In the genomic region with DNA sequence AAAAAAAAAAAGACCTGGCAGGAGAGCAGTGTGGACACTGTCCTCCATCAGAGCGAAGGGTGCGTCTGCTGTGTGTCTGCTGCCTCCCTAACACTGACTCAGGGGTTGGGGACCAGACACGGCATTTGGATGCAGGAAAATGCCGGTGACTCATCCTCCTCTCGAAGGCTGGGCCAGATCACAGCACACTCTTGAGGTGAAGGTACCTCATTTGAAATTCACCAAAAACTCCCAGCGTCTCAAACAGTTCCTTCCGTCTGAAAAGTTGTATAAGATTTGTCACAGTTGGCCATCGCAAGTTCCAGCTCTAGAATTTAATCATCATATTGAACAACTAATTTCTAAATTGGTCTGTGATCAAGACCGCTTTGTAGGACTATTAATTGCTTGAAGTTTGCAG, we compare ENCODE assay signal across 11 cellular contexts.
DNase-seq lines count a peak whose midpoint lies in the region; ATAC-seq and TF ChIP-seq lines count a peak whose summit lies in the region.
"Had no signal": no experiment of that assay in that cellular context is flagged by ENCODE, and none has a peak within 500 bp of the region (broad histone marks: within the 10 kb centered on the region; RNA-seq: fewer than 3 reads in every experiment).

No MANE protein-coding gene starts in this region.

- DNase-seq in AG20443 (ENCODE audit: low spot score) (peak; percentile 57), islet precursor cell (peak; percentile 93), trophoblast cell (no peak), NCI-H345 treated with DMSO at 0.1 percent for 48 hours (lab: John Stamatoyannopoulos, UW; ENCODE audit: unreplicated experiment) (no peak), hypothalamus (lab: John Stamatoyannopoulos, UW) (no peak)
- no peak for DNase-seq in activated T-helper 1 cell treated with anti-CD3 and anti-CD28 coated beads, Interleukin-12 subunit alpha, Interleukin-12 subunit beta, Interleukin-2, Interleukin-4 antibody, amounts not matched to agents 30 ng/mL and 10 ng/mL and 1 ng/mL, durations not matched to agents 14 hours and 24 hours and 36 hours (ENCODE audit: low spot score)
- DNase-seq: NCI-H226, small intestine had no signal

- H3K9me3 ChIP-seq in trophoblast cell (ENCODE audit: insufficient read depth, low read depth, low read length) = peaks cover 6% of the 10 kb centered on the region

- no peaks in the 10 kb centered on the region for H3K9me3 Mint-ChIP-seq in activated T-helper 1 cell treated with anti-CD3 and anti-CD28 coated beads, Interleukin-12 subunit alpha, Interleukin-12 subunit beta, Interleukin-2, Interleukin-4 antibody, amounts not matched to agents 30 ng/mL and 10 ng/mL and 1 ng/mL, durations not matched to agents 14 hours and 24 hours and 36 hours

- H3K14ac ChIP-seq in trophoblast cell (ENCODE audit: low read length) = no peak overlapping the region

- H3K79me1 ChIP-seq in trophoblast cell (ENCODE audit: low read length) = no peaks in the 10 kb centered on the region

- no peak overlapping the region for H2AK5ac ChIP-seq in trophoblast cell (ENCODE audit: low read length)

- no peak overlapping the region for H4K91ac ChIP-seq in trophoblast cell (ENCODE audit: low read depth, low read length)

- H3K27me3 Mint-ChIP-seq in activated T-helper 1 cell treated with anti-CD3 and anti-CD28 coated beads, Interleukin-12 subunit alpha, Interleukin-12 subunit beta, Interleukin-2, Interleukin-4 antibody, amounts not matched to agents 30 ng/mL and 10 ng/mL and 1 ng/mL, durations not matched to agents 14 hours and 24 hours and 36 hours (ENCODE audit: insufficient read depth) = no peaks in the 10 kb centered on the region
- H3K27me3 Mint-ChIP-seq: brain had no signal

- no peaks in the 10 kb centered on the region for H3K36me3 Mint-ChIP-seq in activated T-helper 1 cell treated with anti-CD3 and anti-CD28 coated beads, Interleukin-12 subunit alpha, Interleukin-12 subunit beta, Interleukin-2, Interleukin-4 antibody, amounts not matched to agents 30 ng/mL and 10 ng/mL and 1 ng/mL, durations not matched to agents 14 hours and 24 hours and 36 hours (ENCODE audit: low read depth)
- H3K36me3 Mint-ChIP-seq: brain had no signal

- ATAC-seq in HG02798 (IDR thresholded peaks at IDR 0.05; ENCODE audit: poor library complexity, unreplicated experiment) (peak; percentile 33), GM18505 (IDR thresholded peaks at IDR 0.05; ENCODE audit: unreplicated experiment) (no peak)

- no peaks in the 10 kb centered on the region for H3K4me1 ChIP-seq in trophoblast cell (ENCODE audit: control insufficient read depth in 1 of 2, insufficient read depth in 2 of 2, low read length in 2 of 2)

- H2AFZ ChIP-seq in trophoblast cell (ENCODE audit: insufficient read depth, low read length, poor library complexity) = no peak overlapping the region

- no peak overlapping the region for H2BK12ac ChIP-seq in trophoblast cell (ENCODE audit: low read length)

- no peak overlapping the region for H2BK5ac ChIP-seq in trophoblast cell (ENCODE audit: low read depth, low read length, poor library complexity)

- H3K27ac ChIP-seq in trophoblast cell (ENCODE audit: low read depth, low read length) = no peak overlapping the region

- no peak overlapping the region for H3K4me2 ChIP-seq in trophoblast cell (ENCODE audit: low read length)

- no peak overlapping the region for H3K23ac ChIP-seq in trophoblast cell (ENCODE audit: low read length)

- H3K4ac ChIP-seq in trophoblast cell (ENCODE audit: low read depth, low read length) = no peak overlapping the region

- peak overlapping the region; percentile 1 for H3K4me3 Mint-ChIP-seq in activated T-helper 1 cell treated with anti-CD3 and anti-CD28 coated beads, Interleukin-12 subunit alpha, Interleukin-12 subunit beta, Interleukin-2, Interleukin-4 antibody, amounts not matched to agents 30 ng/mL and 10 ng/mL and 1 ng/mL, durations not matched to agents 14 hours and 24 hours and 36 hours
- H3K4me3 Mint-ChIP-seq: brain had no signal

- intact Hi-C loops in activated T-helper 1 cell treated with anti-CD3 and anti-CD28 coated beads, Interleukin-12 subunit alpha, Interleukin-12 subunit beta, Interleukin-2, Interleukin-4 antibody, amounts not matched to agents 30 ng/mL and 10 ng/mL and 1 ng/mL, durations not matched to agents 14 hours and 24 hours and 36 hours (cut with micrococcal nuclease) = loop anchor here (1.0 kb wide), 1 partner anchor 10 kb away; no protein-coding TSS in a partner anchor

- no peaks in the 10 kb centered on the region for H3K36me3 ChIP-seq in trophoblast cell (ENCODE audit: control insufficient read depth in 1 of 2, insufficient read depth in 2 of 2, low read length in 2 of 2)

- no peak overlapping the region for H3K4me3 ChIP-seq in trophoblast cell (ENCODE audit: low read depth, low read length)

- no peak overlapping the region for H4K8ac ChIP-seq in trophoblast cell (ENCODE audit: low read depth, low read length)

- no peak overlapping the region for H3K9ac ChIP-seq in trophoblast cell (ENCODE audit: low read length)

- no peak overlapping the region for H3K18ac ChIP-seq in trophoblast cell (ENCODE audit: low read length)

- H3K4me1 Mint-ChIP-seq in activated T-helper 1 cell treated with anti-CD3 and anti-CD28 coated beads, Interleukin-12 subunit alpha, Interleukin-12 subunit beta, Interleukin-2, Interleukin-4 antibody, amounts not matched to agents 30 ng/mL and 10 ng/mL and 1 ng/mL, durations not matched to agents 14 hours and 24 hours and 36 hours (ENCODE audit: low read depth) = peaks cover 56% of the 10 kb centered on the region

- H4K12ac ChIP-seq in trophoblast cell (ENCODE audit: low read depth, low read length) = no peak overlapping the region

- no peaks in the 10 kb centered on the region for H3K27me3 ChIP-seq in trophoblast cell (ENCODE audit: insufficient read depth, low read length)

- no peak overlapping the region for H2BK120ac ChIP-seq in trophoblast cell (ENCODE audit: insufficient read depth, low read length, poor library complexity)

- H3K27ac Mint-ChIP-seq in activated T-helper 1 cell treated with anti-CD3 and anti-CD28 coated beads, Interleukin-12 subunit alpha, Interleukin-12 subunit beta, Interleukin-2, Interleukin-4 antibody, amounts not matched to agents 30 ng/mL and 10 ng/mL and 1 ng/mL, durations not matched to agents 14 hours and 24 hours and 36 hours = peak overlapping the region; percentile 51

- no CpG with 5 or more reads among the region's 9 CpGs for WGBS in trophoblast cell (ENCODE audit: extremely low coverage, insufficient coverage, insufficient read length)

- TF ChIP-seq POLR2A in GM18505 (IDR thresholded peaks at IDR 0.05; ENCODE audit: borderline replicate concordance, extremely low read depth, insufficient read depth, insufficient read length) = no peak

- H3K79me2 ChIP-seq in trophoblast cell (ENCODE audit: control insufficient read depth, insufficient read depth, low read length, poor library complexity) = no peaks in the 10 kb centered on the region

Comparison
In these comparisons a context has a peak if more than half of its experiments do, and no peak if none do; other contexts are left out.
1. DNase-seq: peak in AG20443 (single experiment) and islet precursor cell (single experiment); none in activated T-helper 1 cell treated with anti-CD3 and anti-CD28 coated beads, Interleukin-12 subunit alpha, Interleukin-12 subunit beta, Interleukin-2, Interleukin-4 antibody, amounts not matched to agents 30 ng/mL and 10 ng/mL and 1 ng/mL, durations not matched to agents 14 hours and 24 hours and 36 hours (single experiment), trophoblast cell (0 of 2), NCI-H345 treated with DMSO at 0.1 percent for 48 hours (single experiment) and hypothalamus (0 of 51).